ENCODE assay signal across 10 cellular contexts in the genomic region with DNA sequence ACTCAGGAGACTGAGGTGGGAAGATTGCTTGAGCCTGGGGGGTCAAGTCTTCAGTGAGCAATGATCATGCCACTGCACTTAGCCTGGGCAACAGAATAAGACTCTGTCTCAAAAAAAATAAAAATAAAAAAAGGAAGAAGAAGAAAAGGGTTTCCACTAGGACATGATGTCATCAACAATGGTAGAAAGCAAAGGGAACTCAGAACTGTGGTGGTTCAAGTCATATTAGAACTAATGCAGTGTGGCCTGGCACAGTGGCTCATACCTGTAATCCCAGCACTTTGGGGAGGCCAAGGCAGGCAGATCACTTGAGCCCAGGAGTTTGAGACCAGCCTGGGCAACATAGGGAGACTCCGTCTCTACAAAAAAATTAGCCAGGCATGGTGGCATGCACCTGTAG. TPM values are rescaled to one million over a fixed set of nuclear protein-coding genes. Genes with fewer than 3 reads are reported as not detected.
"Had no signal": no experiment of that assay in that cellular context is flagged by ENCODE, and none has a peak within 500 bp of the region (broad histone marks: within the 10 kb centered on the region; RNA-seq: fewer than 3 reads in every experiment).

No MANE protein-coding gene starts in this region.

RNA-seq across cellular contexts. Expression of gene DNASE1L3, which starts 56.8 kb away (rescaled TPM):
- total RNA-seq: activated CD4-positive, alpha-beta memory T cell treated with anti-CD3 and anti-CD28 coated beads, Interleukin-2, amount 10 ng/mL, durations not matched to agents 7 days and 5 days; activated CD4-positive, alpha-beta T cell treated with anti-CD3 and anti-CD28 coated beads for 36 hours; activated CD4-positive, alpha-beta T cell treated with anti-CD3 and anti-CD28 coated beads, Interleukin-2, amount 10 ng/mL, durations not matched to agents 7 days and 5 days; activated CD8-positive, alpha-beta memory T cell treated with anti-CD3 and anti-CD28 coated beads, Interleukin-2, amount 10 ng/mL, durations not matched to agents 7 days and 5 days; activated CD8-positive, alpha-beta T cell treated with anti-CD3 and anti-CD28 coated beads, Interleukin-2, amount 10 ng/mL, durations not matched to agents 7 days and 5 days; activated naive CD4-positive, alpha-beta T cell treated with anti-CD3 and anti-CD28 coated beads for 36 hours; activated naive CD4-positive, alpha-beta T cell treated with anti-CD3 and anti-CD28 coated beads, Interleukin-2, amount 50 U/mL, for 72 hours; activated naive CD8-positive, alpha-beta T cell treated with anti-CD3 and anti-CD28 coated beads for 36 hours; astrocyte; WTC11 had no signal
